In the genomic region with DNA sequence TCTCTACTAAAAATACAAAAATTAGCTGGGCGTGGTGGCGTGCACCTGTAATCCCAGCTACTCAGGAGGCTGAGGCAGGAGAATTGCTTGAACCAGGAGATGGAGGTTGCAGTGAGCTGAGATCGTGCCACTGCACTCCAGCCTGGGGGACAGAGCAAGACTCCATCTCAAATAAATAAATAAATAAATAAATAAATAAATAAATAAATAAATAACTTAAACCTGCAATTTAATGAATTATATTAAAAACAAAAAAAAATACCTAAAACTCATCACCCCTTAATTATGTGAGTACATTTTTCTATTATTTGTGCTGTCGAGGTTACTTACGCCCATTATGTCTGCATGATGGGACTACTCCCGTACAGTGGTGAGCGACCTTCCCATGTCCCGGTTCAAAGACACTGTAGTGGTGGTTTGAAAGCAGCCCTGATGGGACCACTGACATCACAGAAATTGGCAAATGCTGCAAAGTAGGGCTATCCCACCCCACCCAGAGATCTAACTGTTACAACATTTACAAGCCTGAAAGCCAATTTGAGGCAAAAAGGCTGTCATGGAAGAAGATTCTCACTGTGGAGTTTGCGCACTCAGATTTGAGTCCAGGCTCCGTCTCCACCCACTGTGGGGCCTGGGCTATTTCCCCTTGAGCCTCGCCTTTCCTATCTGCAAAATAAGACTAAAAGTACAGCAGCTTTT, we compare ENCODE assay signal across 1 cellular context.
TF ChIP-seq lines count a peak whose summit lies in the region.

No MANE protein-coding gene starts in this region.

TF ChIP-seq in HEK293, 187 proteins besides CTCF, POLR2A, EP300 and RAD21 (continued from another document):
- TF ChIP-seq, protein P1, sequence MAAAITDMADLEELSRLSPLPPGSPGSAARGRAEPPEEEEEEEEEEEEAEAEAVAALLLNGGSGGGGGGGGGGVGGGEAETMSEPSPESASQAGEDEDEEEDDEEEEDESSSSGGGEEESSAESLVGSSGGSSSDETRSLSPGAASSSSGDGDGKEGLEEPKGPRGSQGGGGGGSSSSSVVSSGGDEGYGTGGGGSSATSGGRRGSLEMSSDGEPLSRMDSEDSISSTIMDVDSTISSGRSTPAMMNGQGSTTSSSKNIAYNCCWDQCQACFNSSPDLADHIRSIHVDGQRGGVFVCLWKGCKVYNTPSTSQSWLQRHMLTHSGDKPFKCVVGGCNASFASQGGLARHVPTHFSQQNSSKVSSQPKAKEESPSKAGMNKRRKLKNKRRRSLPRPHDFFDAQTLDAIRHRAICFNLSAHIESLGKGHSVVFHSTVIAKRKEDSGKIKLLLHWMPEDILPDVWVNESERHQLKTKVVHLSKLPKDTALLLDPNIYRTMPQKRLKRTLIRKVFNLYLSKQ (tag by site-specific recombination; IDR thresholded peaks at IDR 0.05; ENCODE audit: borderline replicate concordance): 0 out of 2 replicates have a peak, but pooled peaks have one; percentile 16
- TF ChIP-seq ZNF202 (tag by site-specific recombination; IDR thresholded peaks at IDR 0.05; ENCODE audit: borderline replicate concordance) (peak; percentile 83), ZBTB8A (tag by site-specific recombination; IDR thresholded peaks at IDR 0.05) (peak; percentile 70), ZNF433 (tag by site-specific recombination; IDR thresholded peaks at IDR 0.05; ENCODE audit: low read depth) (peak; percentile 47; the same call in 1 of the 2 replicates), ZNF654 (tag by site-specific recombination; IDR thresholded peaks at IDR 0.05; ENCODE audit: low read depth) (peak; percentile 25), ZNF555 (tag by site-specific recombination; conservative IDR thresholded peaks at IDR 0.05) (peak; percentile 78), ZBTB21 (tag by site-specific recombination; IDR thresholded peaks at IDR 0.05) (peak; percentile 28; the same call in 1 of the 2 replicates), ZNF404 (tag by site-specific recombination; IDR thresholded peaks at IDR 0.05) (0 out of 2 replicates have a peak, but pooled peaks have one; percentile 18), ZNF426 (tag by site-specific recombination; IDR thresholded peaks at IDR 0.05) (peak; percentile 78), ZNF19 (tag by site-specific recombination; IDR thresholded peaks at IDR 0.05; ENCODE audit: low read depth) (0 out of 2 replicates have a peak, but pooled peaks have one; percentile 26), ZNF560 (tag by site-specific recombination; IDR thresholded peaks at IDR 0.05; ENCODE audit: borderline replicate concordance) (0 out of 2 replicates have a peak, but pooled peaks have one; percentile 28), GFI1B (tag by site-specific recombination; IDR thresholded peaks at IDR 0.05) (0 out of 2 replicates have a peak, but pooled peaks have one; percentile 10), ZNF354C (tag by site-specific recombination; IDR thresholded peaks at IDR 0.05; ENCODE audit: borderline replicate concordance, low read depth) (0 out of 2 replicates have a peak, but pooled peaks have one; percentile 13)
- TF ChIP-seq, protein P2, sequence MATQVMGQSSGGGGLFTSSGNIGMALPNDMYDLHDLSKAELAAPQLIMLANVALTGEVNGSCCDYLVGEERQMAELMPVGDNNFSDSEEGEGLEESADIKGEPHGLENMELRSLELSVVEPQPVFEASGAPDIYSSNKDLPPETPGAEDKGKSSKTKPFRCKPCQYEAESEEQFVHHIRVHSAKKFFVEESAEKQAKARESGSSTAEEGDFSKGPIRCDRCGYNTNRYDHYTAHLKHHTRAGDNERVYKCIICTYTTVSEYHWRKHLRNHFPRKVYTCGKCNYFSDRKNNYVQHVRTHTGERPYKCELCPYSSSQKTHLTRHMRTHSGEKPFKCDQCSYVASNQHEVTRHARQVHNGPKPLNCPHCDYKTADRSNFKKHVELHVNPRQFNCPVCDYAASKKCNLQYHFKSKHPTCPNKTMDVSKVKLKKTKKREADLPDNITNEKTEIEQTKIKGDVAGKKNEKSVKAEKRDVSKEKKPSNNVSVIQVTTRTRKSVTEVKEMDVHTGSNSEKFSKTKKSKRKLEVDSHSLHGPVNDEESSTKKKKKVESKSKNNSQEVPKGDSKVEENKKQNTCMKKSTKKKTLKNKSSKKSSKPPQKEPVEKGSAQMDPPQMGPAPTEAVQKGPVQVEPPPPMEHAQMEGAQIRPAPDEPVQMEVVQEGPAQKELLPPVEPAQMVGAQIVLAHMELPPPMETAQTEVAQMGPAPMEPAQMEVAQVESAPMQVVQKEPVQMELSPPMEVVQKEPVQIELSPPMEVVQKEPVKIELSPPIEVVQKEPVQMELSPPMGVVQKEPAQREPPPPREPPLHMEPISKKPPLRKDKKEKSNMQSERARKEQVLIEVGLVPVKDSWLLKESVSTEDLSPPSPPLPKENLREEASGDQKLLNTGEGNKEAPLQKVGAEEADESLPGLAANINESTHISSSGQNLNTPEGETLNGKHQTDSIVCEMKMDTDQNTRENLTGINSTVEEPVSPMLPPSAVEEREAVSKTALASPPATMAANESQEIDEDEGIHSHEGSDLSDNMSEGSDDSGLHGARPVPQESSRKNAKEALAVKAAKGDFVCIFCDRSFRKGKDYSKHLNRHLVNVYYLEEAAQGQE (tag by site-specific recombination; IDR thresholded peaks at IDR 0.05): peak; percentile 50; the same call in 1 of the 2 replicates
- TF ChIP-seq, protein P3, sequence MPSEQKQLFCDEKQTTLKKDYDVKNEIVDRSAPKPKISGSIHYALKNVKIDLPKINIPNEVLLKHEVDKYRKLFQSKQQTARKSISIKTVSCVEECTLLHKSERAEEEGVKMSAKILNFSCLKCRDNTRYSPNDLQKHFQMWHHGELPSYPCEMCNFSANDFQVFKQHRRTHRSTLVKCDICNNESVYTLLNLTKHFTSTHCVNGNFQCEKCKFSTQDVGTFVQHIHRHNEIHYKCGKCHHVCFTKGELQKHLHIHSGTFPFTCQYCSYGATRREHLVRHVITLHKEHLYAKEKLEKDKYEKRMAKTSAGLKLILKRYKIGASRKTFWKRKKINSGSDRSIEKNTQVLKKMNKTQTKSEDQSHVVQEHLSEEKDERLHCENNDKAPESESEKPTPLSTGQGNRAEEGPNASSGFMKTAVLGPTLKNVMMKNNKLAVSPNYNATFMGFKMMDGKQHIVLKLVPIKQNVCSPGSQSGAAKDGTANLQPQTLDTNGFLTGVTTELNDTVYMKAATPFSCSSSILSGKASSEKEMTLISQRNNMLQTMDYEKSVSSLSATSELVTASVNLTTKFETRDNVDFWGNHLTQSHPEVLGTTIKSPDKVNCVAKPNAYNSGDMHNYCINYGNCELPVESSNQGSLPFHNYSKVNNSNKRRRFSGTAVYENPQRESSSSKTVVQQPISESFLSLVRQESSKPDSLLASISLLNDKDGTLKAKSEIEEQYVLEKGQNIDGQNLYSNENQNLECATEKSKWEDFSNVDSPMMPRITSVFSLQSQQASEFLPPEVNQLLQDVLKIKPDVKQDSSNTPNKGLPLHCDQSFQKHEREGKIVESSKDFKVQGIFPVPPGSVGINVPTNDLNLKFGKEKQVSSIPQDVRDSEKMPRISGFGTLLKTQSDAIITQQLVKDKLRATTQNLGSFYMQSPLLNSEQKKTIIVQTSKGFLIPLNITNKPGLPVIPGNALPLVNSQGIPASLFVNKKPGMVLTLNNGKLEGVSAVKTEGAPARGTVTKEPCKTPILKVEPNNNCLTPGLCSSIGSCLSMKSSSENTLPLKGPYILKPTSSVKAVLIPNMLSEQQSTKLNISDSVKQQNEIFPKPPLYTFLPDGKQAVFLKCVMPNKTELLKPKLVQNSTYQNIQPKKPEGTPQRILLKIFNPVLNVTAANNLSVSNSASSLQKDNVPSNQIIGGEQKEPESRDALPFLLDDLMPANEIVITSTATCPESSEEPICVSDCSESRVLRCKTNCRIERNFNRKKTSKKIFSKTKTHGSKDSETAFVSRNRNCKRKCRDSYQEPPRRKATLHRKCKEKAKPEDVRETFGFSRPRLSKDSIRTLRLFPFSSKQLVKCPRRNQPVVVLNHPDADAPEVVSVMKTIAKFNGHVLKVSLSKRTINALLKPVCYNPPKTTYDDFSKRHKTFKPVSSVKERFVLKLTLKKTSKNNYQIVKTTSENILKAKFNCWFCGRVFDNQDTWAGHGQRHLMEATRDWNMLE (tag by site-specific recombination; conservative IDR thresholded peaks at IDR 0.05; ENCODE audit: low read depth): peak; percentile 84
- TF ChIP-seq, protein P4, sequence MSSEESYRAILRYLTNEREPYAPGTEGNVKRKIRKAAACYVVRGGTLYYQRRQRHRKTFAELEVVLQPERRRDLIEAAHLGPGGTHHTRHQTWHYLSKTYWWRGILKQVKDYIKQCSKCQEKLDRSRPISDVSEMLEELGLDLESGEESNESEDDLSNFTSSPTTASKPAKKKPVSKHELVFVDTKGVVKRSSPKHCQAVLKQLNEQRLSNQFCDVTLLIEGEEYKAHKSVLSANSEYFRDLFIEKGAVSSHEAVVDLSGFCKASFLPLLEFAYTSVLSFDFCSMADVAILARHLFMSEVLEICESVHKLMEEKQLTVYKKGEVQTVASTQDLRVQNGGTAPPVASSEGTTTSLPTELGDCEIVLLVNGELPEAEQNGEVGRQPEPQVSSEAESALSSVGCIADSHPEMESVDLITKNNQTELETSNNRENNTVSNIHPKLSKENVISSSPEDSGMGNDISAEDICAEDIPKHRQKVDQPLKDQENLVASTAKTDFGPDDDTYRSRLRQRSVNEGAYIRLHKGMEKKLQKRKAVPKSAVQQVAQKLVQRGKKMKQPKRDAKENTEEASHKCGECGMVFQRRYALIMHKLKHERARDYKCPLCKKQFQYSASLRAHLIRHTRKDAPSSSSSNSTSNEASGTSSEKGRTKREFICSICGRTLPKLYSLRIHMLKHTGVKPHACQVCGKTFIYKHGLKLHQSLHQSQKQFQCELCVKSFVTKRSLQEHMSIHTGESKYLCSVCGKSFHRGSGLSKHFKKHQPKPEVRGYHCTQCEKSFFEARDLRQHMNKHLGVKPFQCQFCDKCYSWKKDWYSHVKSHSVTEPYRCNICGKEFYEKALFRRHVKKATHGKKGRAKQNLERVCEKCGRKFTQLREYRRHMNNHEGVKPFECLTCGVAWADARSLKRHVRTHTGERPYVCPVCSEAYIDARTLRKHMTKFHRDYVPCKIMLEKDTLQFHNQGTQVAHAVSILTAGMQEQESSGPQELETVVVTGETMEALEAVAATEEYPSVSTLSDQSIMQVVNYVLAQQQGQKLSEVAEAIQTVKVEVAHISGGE (tag by site-specific recombination; conservative IDR thresholded peaks at IDR 0.05; ENCODE audit: low read depth): peak; percentile 71
